8 cellular contexts compared by ENCODE assay signal in the genomic region with DNA sequence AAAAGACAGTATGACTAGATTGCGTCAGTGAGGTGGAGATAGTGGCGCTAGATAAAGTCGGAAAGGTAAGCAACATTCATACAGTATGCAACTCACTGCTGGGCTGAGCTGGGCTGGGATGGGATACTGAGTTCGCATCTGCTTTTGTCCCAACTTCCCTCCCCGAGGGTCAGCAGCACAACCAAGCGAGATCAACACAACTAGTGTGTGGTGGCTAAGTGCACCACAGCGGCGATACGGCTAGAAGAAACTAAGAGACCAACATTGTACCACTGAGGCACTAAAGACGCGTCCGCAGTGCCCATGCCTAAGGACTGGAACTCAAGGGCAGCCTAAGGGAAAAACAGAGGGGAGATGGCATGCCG. TPM values are rescaled to one million over a fixed set of nuclear protein-coding genes. Genes with fewer than 3 reads are reported as not detected.
A peak's percentile ranks its signal among the peaks of the same experiment; 100 is the strongest.
DNase-seq lines count a peak whose midpoint lies in the region; FAIRE-seq and TF ChIP-seq lines count a peak whose summit lies in the region.

No MANE protein-coding gene starts in this region.

- peak; percentile 18 for FAIRE-seq in GM19239 (lab: Jason Lieb, UNC)

- peak overlapping the region; percentile 81 for H3K4me2 ChIP-seq in SU-DHL-6 (ENCODE audit: low read depth, low read length, poor library complexity, severe bottlenecking)

- WGBS in sigmoid colon, 2 donors = 1 to 3% methylated on average over 13 of the region's 13 CpGs

- no peaks in the 10 kb centered on the region; the same call in 1 of the 2 replicates for H4K20me1 ChIP-seq in SU-DHL-6 (ENCODE audit: low read depth, low read length)

- H3K36me3 ChIP-seq in SU-DHL-6 (ENCODE audit: low read length) (no peaks in the 10 kb centered on the region), sigmoid colon (peaks cover 0 to 23% (median 4%) of the 10 kb centered on the region in 4 donors)

- TF ChIP-seq CTCF in SU-DHL-6 (IDR thresholded peaks at IDR 0.05; ENCODE audit: insufficient read depth, low read length, poor library complexity, severe bottlenecking) (no peak), foreskin fibroblast (IDR thresholded peaks at IDR 0.05; ENCODE audit: low read depth, low read length) (no peak), sigmoid colon (IDR thresholded peaks at IDR 0.05) (no peak)

- no peak for TF ChIP-seq EP300 in sigmoid colon (IDR thresholded peaks at IDR 0.05)

- H3K9me2 ChIP-seq in SU-DHL-6 (replicated peaks; ENCODE audit: insufficient read depth, low read length) = no peaks in the 10 kb centered on the region

- DNase-seq in GM19239 (ENCODE audit: insufficient read length, low spot score) (no peak), foreskin fibroblast (no peak), sigmoid colon (no peak), RKO (ENCODE audit: low spot score) (no peak), ecto neural progenitor cell (ENCODE audit: low spot score) (no peak), NCI-H82 (lab: John Stamatoyannopoulos, UW) (no peak), dermis blood vessel endothelial cell (no peak)

- H3K79me2 ChIP-seq in SU-DHL-6 (ENCODE audit: insufficient read depth, low read length) = peaks cover 55% of the 10 kb centered on the region

- H3K9me3 ChIP-seq in SU-DHL-6 (ENCODE audit: insufficient read depth, low read length) (no peaks in the 10 kb centered on the region), sigmoid colon (no peaks in the 10 kb centered on the region)

- peak overlapping the region; percentile 71 for H3K4me3 ChIP-seq in SU-DHL-6 (ENCODE audit: insufficient read depth, low read length, poor library complexity, severe bottlenecking)
- peak overlapping the region; percentile 89 to 98 for H3K4me3 ChIP-seq in foreskin fibroblast (ENCODE audit: low read depth in 1 of 2, low read length in 2 of 2)
- H3K4me3 ChIP-seq in sigmoid colon = peak overlapping the region; percentile 69 to 89 (median 77)

- no peak for TF ChIP-seq POLR2A in sigmoid colon (IDR thresholded peaks at IDR 0.05)

- H3K27me3 ChIP-seq in SU-DHL-6 (ENCODE audit: low read length) = no peaks in the 10 kb centered on the region
- H3K27me3 ChIP-seq in sigmoid colon = no peaks in the 10 kb centered on the region

- H3K27ac ChIP-seq in SU-DHL-6 (ENCODE audit: low read depth, low read length) (peak overlapping the region; percentile 9; the same call in 1 of the 2 replicates), sigmoid colon (peak overlapping the region; percentile 77 to 83 (median 81))

- H3K9ac ChIP-seq in SU-DHL-6 (ENCODE audit: low read length) = peak overlapping the region; percentile 65

- no peaks in the 10 kb centered on the region for H3F3A ChIP-seq in SU-DHL-6 (ENCODE audit: insufficient read depth)

- H3K4me1 ChIP-seq in sigmoid colon = peaks cover 0 to 35% (median 31%) of the 10 kb centered on the region in 4 donors

- intact Hi-C loops in sigmoid colon (cut with DNase I) = loop anchor here (2.0 to 5.0 kb wide), 2 partner anchors 17 to 52 kb away; partner anchors contain the start of genes MMS19 and UBTD1

- peak overlapping the region; percentile 48 for H2AFZ ChIP-seq in SU-DHL-6 (ENCODE audit: low read depth, low read length, severe bottlenecking)

RNA-seq across cellular contexts. Expression of gene EXOSC1, which starts 0.5 kb away (rescaled TPM):
- total RNA-seq in sigmoid colon = 10 to 100 TPM; 29.1 to 40.0 (median 38.7) TPM
- polyA plus RNA-seq in sigmoid colon = 10 to 100 TPM; 35.4 to 42.6 (median 36.8) TPM
- 29.4 and 35.7 TPM in 2 replicates for total RNA-seq in dermis blood vessel endothelial cell

RNA-seq across cellular contexts. Expression of gene ZDHHC16, which starts 0.6 kb away (rescaled TPM):
- 10 to 100 TPM; 15.7 to 36.3 (median 24.0) TPM for total RNA-seq in sigmoid colon
- 10 to 100 TPM; 16.8 to 35.1 (median 21.5) TPM for polyA plus RNA-seq in sigmoid colon
- 38.7 and 39.8 TPM in 2 replicates for total RNA-seq in dermis blood vessel endothelial cell

RNA-seq across cellular contexts. Expression of gene PGAM1, which starts 19.3 kb away (rescaled TPM):
- total RNA-seq in sigmoid colon (100 to 1,000 TPM; 188 to 306 (median 224) TPM), dermis blood vessel endothelial cell (218 and 349 TPM in 2 replicates)
- 100 to 1,000 TPM; 195 to 363 (median 303) TPM for polyA plus RNA-seq in sigmoid colon

RNA-seq across cellular contexts. Expression of gene RRP12, which starts 44.2 kb away (rescaled TPM):
- 10 to 100 TPM in 2 of 4 donors, 1 to 10 TPM in 2; 5.9 to 17.4 (median 9.8) TPM for total RNA-seq in sigmoid colon
- 10 to 100 TPM in 1 of 3 donors, 1 to 10 TPM in 2; 3.2 to 18.8 (median 7.8) TPM for polyA plus RNA-seq in sigmoid colon
- 10.4 and 20.3 TPM in 2 replicates for total RNA-seq in dermis blood vessel endothelial cell

RNA-seq across cellular contexts. Expression of gene MMS19, which starts 52.9 kb away (rescaled TPM):
- 10 to 100 TPM; 37.9 to 79.8 (median 57.9) TPM for total RNA-seq in sigmoid colon
- polyA plus RNA-seq in sigmoid colon = 10 to 100 TPM; 29.4 to 48.9 (median 34.2) TPM
- 95.5 and 102 TPM in 2 replicates for total RNA-seq in dermis blood vessel endothelial cell
